Comparison of ENCODE assay signal across 1 cellular context in genomic region chr13:111900390-111901180, GRCh38.
TF ChIP-seq lines count a peak whose summit lies in the region.

No MANE protein-coding gene starts in this region.

TF ChIP-seq in GM23338, 12 proteins besides CTCF, POLR2A, EP300 and RAD21 (continued from another document):
- TF ChIP-seq REST (IDR thresholded peaks at IDR 0.05; ENCODE audit: unreplicated experiment), result no peak
- no peak for TF ChIP-seq ZNF462 (CRISPR knock-in tag; IDR thresholded peaks at IDR 0.05)
